In genomic region chr5:160250226-160250625, GRCh38 we compare ENCODE assay signal across 2 cellular contexts.
TF ChIP-seq lines count a peak whose summit lies in the region.

No MANE protein-coding gene starts in this region.

TF ChIP-seq in HepG2, 621 proteins besides CTCF, POLR2A, EP300 and RAD21:
- TF ChIP-seq RBM22 (optimal IDR thresholded peaks at IDR 0.05; ENCODE audit: low read length), result peak; percentile 31
- TF ChIP-seq ZBTB40 (IDR thresholded peaks at IDR 0.05), result no peak
- TF ChIP-seq ZBTB40 (CRISPR knock-in tag; IDR thresholded peaks at IDR 0.05), result no peak
- TF ChIP-seq ZBTB42 (CRISPR knock-in tag; IDR thresholded peaks at IDR 0.05), result no peak
- no peak for TF ChIP-seq ATF5 (CRISPR knock-in tag; IDR thresholded peaks at IDR 0.05; ENCODE audit: low read depth)

TF ChIP-seq in WTC11, 78 proteins besides CTCF, POLR2A, EP300 and RAD21:
- no peak for TF ChIP-seq ELF4 (CRISPR knock-in tag; IDR thresholded peaks at IDR 0.05; ENCODE audit: low read depth)
- TF ChIP-seq ZNF317 (CRISPR knock-in tag; IDR thresholded peaks at IDR 0.05; ENCODE audit: borderline replicate concordance, low read depth), result no peak
- no peak for TF ChIP-seq ZNF263 (CRISPR knock-in tag; IDR thresholded peaks at IDR 0.05; ENCODE audit: low read depth)
- no peak for TF ChIP-seq CREM (CRISPR knock-in tag; IDR thresholded peaks at IDR 0.05)
- TF ChIP-seq CBFB (CRISPR knock-in tag; IDR thresholded peaks at IDR 0.05; ENCODE audit: low read depth), result no peak
- no peak for TF ChIP-seq PRRX2 (CRISPR knock-in tag; IDR thresholded peaks at IDR 0.05)
- no peak for TF ChIP-seq FOXJ3 (CRISPR knock-in tag; IDR thresholded peaks at IDR 0.05; ENCODE audit: borderline replicate concordance)
- TF ChIP-seq NFE2L1 (CRISPR knock-in tag; IDR thresholded peaks at IDR 0.05), result no peak
